Comparison of ENCODE assay signal across 8 cellular contexts in the genomic region with DNA sequence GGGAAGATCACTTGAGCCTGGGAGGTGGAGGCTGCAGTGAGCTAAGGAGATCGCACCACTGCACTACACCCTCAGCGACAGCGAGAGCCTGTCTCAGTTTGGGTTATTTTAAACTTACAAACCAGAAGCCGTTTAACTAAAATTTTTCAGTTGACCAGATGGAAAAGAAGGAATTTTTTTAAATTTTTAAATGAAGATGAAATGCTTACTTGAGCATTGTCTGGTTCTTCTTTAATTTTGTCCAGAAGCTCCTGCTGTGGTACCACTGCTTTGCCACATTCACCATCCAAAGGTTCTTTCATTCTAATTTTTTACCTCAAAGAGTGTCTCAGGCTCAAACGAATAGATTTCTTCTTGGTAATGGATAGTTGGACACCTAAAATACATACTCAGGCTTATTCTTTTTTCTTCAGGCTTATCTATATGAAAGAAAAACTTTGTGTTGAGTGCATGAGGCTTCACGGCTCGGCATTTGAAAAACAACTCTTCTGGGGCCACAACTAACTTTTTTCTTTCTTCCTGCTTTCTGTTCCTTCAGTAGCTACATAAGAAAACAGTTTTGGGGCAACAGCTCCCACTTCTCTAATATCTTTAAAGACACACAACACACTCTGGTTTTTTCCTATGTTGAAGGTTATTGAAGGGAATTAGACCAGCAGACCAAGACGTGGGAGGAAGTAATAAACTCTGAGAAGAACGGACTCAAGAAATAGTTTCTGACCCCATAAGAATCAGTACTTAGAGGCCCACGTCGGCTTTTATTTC. TPM values are rescaled to one million over a fixed set of nuclear protein-coding genes. Genes with fewer than 3 reads are reported as not detected.
DNase-seq lines count a peak whose midpoint lies in the region; ATAC-seq lines count a peak whose summit lies in the region.

No MANE protein-coding gene starts in this region.

- DNase-seq in Right ventricle myocardium superior: no peak
- no peak for DNase-seq in left ventricle myocardium superior
- no peak for DNase-seq in activated CD8-positive, alpha-beta T cell treated with anti-CD3 and anti-CD28 coated beads, Interleukin-2, amount 10 ng/mL, durations not matched to agents 7 days and 5 days
- DNase-seq in stimulated activated effector memory CD8-positive, alpha-beta T cell treated with anti-CD3 and anti-CD28 coated beads, Interleukin-12 subunit alpha, Interleukin-12 subunit beta, amount 100 ng/mL, for 72 hours (ENCODE audit: low spot score in 2 of 2): no peak
- DNase-seq in NCI-H2029 (lab: John Stamatoyannopoulos, UW): no peak
- no peak for DNase-seq in NCI-H446 treated with DMSO at 0.1 percent for 48 hours (lab: John Stamatoyannopoulos, UW)

- intact Hi-C loops in Right ventricle myocardium superior (cut with DNase I) (no loop called here), left ventricle myocardium superior (cut with micrococcal nuclease) (no loop called here)

- H3K4me3 ChIP-seq in iPS-11a (ENCODE audit: low read depth, low read length): peak overlapping the region; percentile 90

- H3K27ac Mint-ChIP-seq in activated CD8-positive, alpha-beta T cell treated with anti-CD3 and anti-CD28 coated beads, Interleukin-2, amount 10 ng/mL, durations not matched to agents 7 days and 5 days: peak overlapping the region; percentile 91
- peak overlapping the region; percentile 95 for H3K27ac Mint-ChIP-seq in stimulated activated effector memory CD8-positive, alpha-beta T cell treated with anti-CD3 and anti-CD28 coated beads, Interleukin-12 subunit alpha, Interleukin-12 subunit beta, amount 100 ng/mL, for 72 hours

- peaks cover 17% of the 10 kb centered on the region for H3K9me3 Mint-ChIP-seq in activated CD8-positive, alpha-beta T cell treated with anti-CD3 and anti-CD28 coated beads, Interleukin-2, amount 10 ng/mL, durations not matched to agents 7 days and 5 days (ENCODE audit: insufficient read depth)
- peaks cover 5% of the 10 kb centered on the region for H3K9me3 Mint-ChIP-seq in stimulated activated effector memory CD8-positive, alpha-beta T cell treated with anti-CD3 and anti-CD28 coated beads, Interleukin-12 subunit alpha, Interleukin-12 subunit beta, amount 100 ng/mL, for 72 hours

- ATAC-seq in Right ventricle myocardium superior (ENCODE audit: poor library complexity) (peak; percentile 2), left ventricle myocardium superior (no peak), esophagus mucosa (no peak)
- ATAC-seq in activated CD8-positive, alpha-beta T cell treated with anti-CD3 and anti-CD28 coated beads, Interleukin-2, amount 10 ng/mL, durations not matched to agents 7 days and 5 days: no peak
- ATAC-seq in stimulated activated effector memory CD8-positive, alpha-beta T cell treated with anti-CD3 and anti-CD28 coated beads, Interleukin-12 subunit alpha, Interleukin-12 subunit beta, amount 100 ng/mL, for 72 hours: no peak

- CTCF ChIA-PET in activated CD8-positive, alpha-beta T cell treated with anti-CD3 and anti-CD28 coated beads, Interleukin-2, amount 10 ng/mL, durations not matched to agents 7 days and 5 days (lab: Charles Lee): interaction anchor here (0.7 to 2.3 kb wide), 9 partner anchors 9 to 597 kb away, joined by 3 to 8 read pairs (median 4); a partner anchor contains a TSS

- peaks cover 2% of the 10 kb centered on the region for H3K27me3 Mint-ChIP-seq in activated CD8-positive, alpha-beta T cell treated with anti-CD3 and anti-CD28 coated beads, Interleukin-2, amount 10 ng/mL, durations not matched to agents 7 days and 5 days (ENCODE audit: low read depth)

- peak overlapping the region; percentile 92 for H3K4me3 Mint-ChIP-seq in activated CD8-positive, alpha-beta T cell treated with anti-CD3 and anti-CD28 coated beads, Interleukin-2, amount 10 ng/mL, durations not matched to agents 7 days and 5 days
- peak overlapping the region; percentile 93 for H3K4me3 Mint-ChIP-seq in stimulated activated effector memory CD8-positive, alpha-beta T cell treated with anti-CD3 and anti-CD28 coated beads, Interleukin-12 subunit alpha, Interleukin-12 subunit beta, amount 100 ng/mL, for 72 hours

- POLR2A ChIA-PET in activated CD8-positive, alpha-beta T cell treated with anti-CD3 and anti-CD28 coated beads, Interleukin-2, amount 10 ng/mL, durations not matched to agents 7 days and 5 days (lab: Charles Lee): interaction anchor here (0.7 to 2.6 kb wide), 7 partner anchors 9 to 242 kb away, joined by 3 to 23 read pairs (median 4); a partner anchor contains a TSS

- H3K4me1 Mint-ChIP-seq in activated CD8-positive, alpha-beta T cell treated with anti-CD3 and anti-CD28 coated beads, Interleukin-2, amount 10 ng/mL, durations not matched to agents 7 days and 5 days (ENCODE audit: low read depth): peaks cover 20% of the 10 kb centered on the region
- peaks cover 26% of the 10 kb centered on the region for H3K4me1 Mint-ChIP-seq in stimulated activated effector memory CD8-positive, alpha-beta T cell treated with anti-CD3 and anti-CD28 coated beads, Interleukin-12 subunit alpha, Interleukin-12 subunit beta, amount 100 ng/mL, for 72 hours

- H3K36me3 Mint-ChIP-seq in activated CD8-positive, alpha-beta T cell treated with anti-CD3 and anti-CD28 coated beads, Interleukin-2, amount 10 ng/mL, durations not matched to agents 7 days and 5 days (ENCODE audit: low read depth): peaks cover 47% of the 10 kb centered on the region
- peaks cover 45% of the 10 kb centered on the region for H3K36me3 Mint-ChIP-seq in stimulated activated effector memory CD8-positive, alpha-beta T cell treated with anti-CD3 and anti-CD28 coated beads, Interleukin-12 subunit alpha, Interleukin-12 subunit beta, amount 100 ng/mL, for 72 hours

RNA-seq across cellular contexts. Expression of a gene that starts 1.2 kb away (rescaled TPM):
- total RNA-seq in Right ventricle myocardium superior (12.3 TPM), left ventricle myocardium superior (11.1 TPM), esophagus mucosa (14.9 TPM)
- 10 to 100 TPM; 15.2 to 19.2 TPM for total RNA-seq in activated CD8-positive, alpha-beta T cell treated with anti-CD3 and anti-CD28 coated beads, Interleukin-2, amount 10 ng/mL, durations not matched to agents 7 days and 5 days

RNA-seq across cellular contexts. Expression of a gene that starts 45.4 kb away (rescaled TPM):
- total RNA-seq in Right ventricle myocardium superior (9.0 TPM), left ventricle myocardium superior (7.8 TPM), esophagus mucosa (4.2 TPM)
- total RNA-seq in activated CD8-positive, alpha-beta T cell treated with anti-CD3 and anti-CD28 coated beads, Interleukin-2, amount 10 ng/mL, durations not matched to agents 7 days and 5 days: 10 to 100 TPM; 24.8 to 26.7 TPM

RNA-seq across cellular contexts. Expression of a gene that starts 48.7 kb away (rescaled TPM):
- total RNA-seq in Right ventricle myocardium superior (5.4 TPM), left ventricle myocardium superior (4.3 TPM), esophagus mucosa (17.5 TPM)
- total RNA-seq in activated CD8-positive, alpha-beta T cell treated with anti-CD3 and anti-CD28 coated beads, Interleukin-2, amount 10 ng/mL, durations not matched to agents 7 days and 5 days: 10 to 100 TPM; 19.6 to 21.4 TPM
